In genomic region chr1:24927473-24927872, GRCh38 we compare ENCODE assay signal across 1 cellular context.
TF ChIP-seq lines count a peak whose summit lies in the region.

No MANE protein-coding gene starts in this region.

TF ChIP-seq in GM12878, 131 proteins besides CTCF, POLR2A, EP300 and RAD21 (continued from another document):
- TF ChIP-seq HDGF (IDR thresholded peaks at IDR 0.05) (0 out of 2 replicates have a peak, but pooled peaks have one; percentile 27), FOXM1 (IDR thresholded peaks at IDR 0.05; ENCODE audit: low read depth, low read length) (no peak), MYC (IDR thresholded peaks at IDR 0.05; ENCODE audit: insufficient read depth, insufficient read length, insufficient replicate concordance, low read length, severe bottlenecking) (no peak), MAX (IDR thresholded peaks at IDR 0.05; ENCODE audit: low read depth, low read length) (peak; percentile 22; the same call in 1 of the 2 replicates), SMAD1 (IDR thresholded peaks at IDR 0.05; ENCODE audit: low read depth, partially characterized antibody) (no peak), ELK1 (IDR thresholded peaks at IDR 0.05; ENCODE audit: low read depth, low read length) (no peak)
